ENCODE assay signal across 1 cellular context in genomic region chr1:8113257-8114220, GRCh38.
TF ChIP-seq lines count a peak whose summit lies in the region.

No MANE protein-coding gene starts in this region.

TF ChIP-seq in IMR-90, 13 proteins besides CTCF, POLR2A, EP300 and RAD21:
- TF ChIP-seq FOS (IDR thresholded peaks at IDR 0.05; ENCODE audit: low read depth, low read length), result no peak
- no peak for TF ChIP-seq MXI1 (IDR thresholded peaks at IDR 0.05; ENCODE audit: borderline replicate concordance, low read depth, low read length)
- no peak for TF ChIP-seq BHLHE40 (IDR thresholded peaks at IDR 0.05; ENCODE audit: low read depth, low read length)
- no peak for TF ChIP-seq USF2 (IDR thresholded peaks at IDR 0.05; ENCODE audit: low read depth, low read length)
- no peak for TF ChIP-seq MAFK (IDR thresholded peaks at IDR 0.05; ENCODE audit: low read depth, low read length)
- TF ChIP-seq MAZ (IDR thresholded peaks at IDR 0.05; ENCODE audit: borderline replicate concordance, low read depth, low read length), result no peak
- TF ChIP-seq NFE2L2 (IDR thresholded peaks at IDR 0.05; ENCODE audit: low read depth, low read length), result no peak
- TF ChIP-seq RCOR1 (IDR thresholded peaks at IDR 0.05; ENCODE audit: insufficient replicate concordance, low read length), result no peak
- no peak for TF ChIP-seq ELK1 (IDR thresholded peaks at IDR 0.05; ENCODE audit: borderline replicate concordance, low read depth, low read length)
- no peak for TF ChIP-seq RFX5 (IDR thresholded peaks at IDR 0.05; ENCODE audit: low read depth, low read length)
- no peak for TF ChIP-seq CHD1 (IDR thresholded peaks at IDR 0.05; ENCODE audit: low read depth, low read length)
- no peak for TF ChIP-seq CEBPB (IDR thresholded peaks at IDR 0.05; ENCODE audit: low read depth, low read length)
- no peak for TF ChIP-seq SMC3 (IDR thresholded peaks at IDR 0.05; ENCODE audit: low read depth, low read length)
